In genomic region chr6:17490724-17491123, GRCh38 we compare ENCODE assay signal across 16 cellular contexts.
DNase-seq lines count a peak whose midpoint lies in the region; ATAC-seq and TF ChIP-seq lines count a peak whose summit lies in the region.
"Had no signal": no experiment of that assay in that cellular context is flagged by ENCODE, and none has a peak within 500 bp of the region (broad histone marks: within the 10 kb centered on the region; RNA-seq: fewer than 3 reads in every experiment).

No MANE protein-coding gene starts in this region.

- ATAC-seq in HG03039 (IDR thresholded peaks at IDR 0.05; ENCODE audit: unreplicated experiment): no peak
- ATAC-seq: esophagus mucosa, left ventricle myocardium superior had no signal

- H3K4me1 Mint-ChIP-seq in activated CD4-positive, alpha-beta T cell treated with anti-CD3 and anti-CD28 coated beads, Interleukin-2, amount 10 ng/mL, durations not matched to agents 7 days and 5 days: peaks cover 5% of the 10 kb centered on the region

- H3K4me3 ChIP-seq in urinary bladder (ENCODE audit: low read depth, low read length) (no peak overlapping the region), mammary epithelial cell (replicated peaks in 1 of 3; ENCODE audit: insufficient read depth in 1 of 3, low read depth in 2 of 3, low read length in 3 of 3) (no peak overlapping the region)
- H3K4me3 ChIP-seq: transverse colon had no signal

- no peaks in the 10 kb centered on the region for H3K9me3 ChIP-seq in mammary epithelial cell (replicated peaks; ENCODE audit: insufficient read depth, low read length)
- H3K9me3 ChIP-seq: transverse colon had no signal

- H3K9me3 Mint-ChIP-seq in activated CD4-positive, alpha-beta T cell treated with anti-CD3 and anti-CD28 coated beads, Interleukin-2, amount 10 ng/mL, durations not matched to agents 7 days and 5 days: no peaks in the 10 kb centered on the region

- intact Hi-C loops in mammary epithelial cell (cut with micrococcal nuclease): no loop called here

- H3K79me2 ChIP-seq in mammary epithelial cell (ENCODE audit: insufficient read depth, low read length): no peaks in the 10 kb centered on the region

- 67% methylated on average over 4 of the region's 4 CpGs for WGBS in urinary bladder
- WGBS in mammary epithelial cell (ENCODE audit: low coverage, missing lambda C conversion rate): 88% methylated on average over 4 of the region's 4 CpGs

- H3K27ac ChIP-seq in urinary bladder (ENCODE audit: low read depth) (peak overlapping the region; percentile 64), mammary epithelial cell (ENCODE audit: insufficient read depth, low read depth, low read length) (no peak overlapping the region)

- no peak overlapping the region for H3K4me2 ChIP-seq in mammary epithelial cell (ENCODE audit: insufficient read depth, low read depth, low read length)

- H3K4me1 ChIP-seq in urinary bladder (ENCODE audit: insufficient read depth) (peaks cover 1% of the 10 kb centered on the region), mammary epithelial cell (ENCODE audit: insufficient read depth, low read length) (no peaks in the 10 kb centered on the region)

- H2AFZ ChIP-seq in mammary epithelial cell (ENCODE audit: low read depth, low read length): no peak overlapping the region

- H3K27ac Mint-ChIP-seq in activated CD4-positive, alpha-beta T cell treated with anti-CD3 and anti-CD28 coated beads, Interleukin-2, amount 10 ng/mL, durations not matched to agents 7 days and 5 days: no peak overlapping the region

- peak; percentile 6 for DNase-seq in activated CD4-positive, alpha-beta T cell treated with anti-CD3 and anti-CD28 coated beads, Interleukin-2, amount 10 ng/mL, durations not matched to agents 7 days and 5 days
- no peak for DNase-seq in activated CD4-positive, alpha-beta T cell treated with anti-CD3 and anti-CD28 coated beads, Interleukin-2, amount 50 U/mL, for 1 hour
- peak; percentile 55 to 94 for DNase-seq in NCI-H446 (lab: John Stamatoyannopoulos, UW)
- peak; percentile 27 to 66 for DNase-seq in lung microvascular endothelial cell (ENCODE audit: low read depth in 2 of 2)
- DNase-seq in effector CD4-positive, alpha-beta T cell: no peak
- DNase-seq in mammary epithelial cell: no peak
- DNase-seq: activated gamma-delta T cell; central memory CD4-positive, alpha-beta T cell; left ventricle myocardium superior; NCI-H82; nucleus accumbens; Right ventricle myocardium superior; transverse colon had no signal

- H4K20me1 ChIP-seq in mammary epithelial cell (ENCODE audit: insufficient read depth, low read length): no peaks in the 10 kb centered on the region

- CTCF ChIA-PET in activated CD4-positive, alpha-beta T cell treated with anti-CD3 and anti-CD28 coated beads, Interleukin-2, amount 10 ng/mL, durations not matched to agents 7 days and 5 days (lab: Charles Lee): interaction anchor here (0.6 kb wide), 1 partner anchor 18 kb away, joined by 3 read pairs; no protein-coding TSS in a partner anchor
- CTCF ChIA-PET in mammary epithelial cell (lab: Charles Lee; ENCODE audit: low non-redundant PET): no interaction called here

- H3K27me3 ChIP-seq in mammary epithelial cell (ENCODE audit: insufficient read depth, low read length): no peaks in the 10 kb centered on the region
- H3K27me3 ChIP-seq: transverse colon had no signal

- H3K36me3 Mint-ChIP-seq in activated CD4-positive, alpha-beta T cell treated with anti-CD3 and anti-CD28 coated beads, Interleukin-2, amount 10 ng/mL, durations not matched to agents 7 days and 5 days (ENCODE audit: low read depth): no peaks in the 10 kb centered on the region

- H3K36me3 ChIP-seq in urinary bladder (ENCODE audit: insufficient read depth) (no peaks in the 10 kb centered on the region), mammary epithelial cell (ENCODE audit: insufficient read depth, low read length) (peaks cover 2% of the 10 kb centered on the region)
- H3K36me3 ChIP-seq: transverse colon had no signal

- peaks cover 21% of the 10 kb centered on the region for H3K27me3 Mint-ChIP-seq in activated CD4-positive, alpha-beta T cell treated with anti-CD3 and anti-CD28 coated beads, Interleukin-2, amount 10 ng/mL, durations not matched to agents 7 days and 5 days

- dilution Hi-C loops in mammary epithelial cell (cut with HindIII; ENCODE audit: low sequenced_read_pairs): no loop called here

- no peak overlapping the region for H3K9ac ChIP-seq in mammary epithelial cell (ENCODE audit: insufficient read depth, low read length)

- in situ Hi-C loops in mammary epithelial cell (cut with MboI; ENCODE audit: low sequenced_read_pairs in 2 of 2): no loop called here

- no TSS peak for BruUV-seq in mammary epithelial cell (replicated peaks; lab: Mats Ljungman, UMichigan)

- POLR2A ChIA-PET in activated CD4-positive, alpha-beta T cell treated with anti-CD3 and anti-CD28 coated beads, Interleukin-2, amount 10 ng/mL, durations not matched to agents 7 days and 5 days (lab: Charles Lee): no interaction called here

- TF ChIP-seq CTCF in mammary epithelial cell (conservative IDR thresholded peaks at IDR 0.05 in 1 of 2, IDR thresholded peaks at IDR 0.05 in 1 of 2; ENCODE audit: extremely low read depth in 1 of 2, insufficient read depth in 1 of 2, low read depth in 1 of 2, low read length in 2 of 2): no peak

- H3K4me3 Mint-ChIP-seq in activated CD4-positive, alpha-beta T cell treated with anti-CD3 and anti-CD28 coated beads, Interleukin-2, amount 10 ng/mL, durations not matched to agents 7 days and 5 days: no peak overlapping the region

Comparison
In these comparisons a context has a peak if more than half of its experiments do, and no peak if none do; other contexts are left out.
1. DNase-seq: peak in activated CD4-positive, alpha-beta T cell treated with anti-CD3 and anti-CD28 coated beads, Interleukin-2, amount 10 ng/mL, durations not matched to agents 7 days and 5 days (single experiment), NCI-H446 (2 of 2) and lung microvascular endothelial cell (2 of 2); none in activated CD4-positive, alpha-beta T cell treated with anti-CD3 and anti-CD28 coated beads, Interleukin-2, amount 50 U/mL, for 1 hour (single experiment), effector CD4-positive, alpha-beta T cell (single experiment) and mammary epithelial cell (single experiment).